11 cellular contexts compared by ENCODE assay signal in the genomic region with DNA sequence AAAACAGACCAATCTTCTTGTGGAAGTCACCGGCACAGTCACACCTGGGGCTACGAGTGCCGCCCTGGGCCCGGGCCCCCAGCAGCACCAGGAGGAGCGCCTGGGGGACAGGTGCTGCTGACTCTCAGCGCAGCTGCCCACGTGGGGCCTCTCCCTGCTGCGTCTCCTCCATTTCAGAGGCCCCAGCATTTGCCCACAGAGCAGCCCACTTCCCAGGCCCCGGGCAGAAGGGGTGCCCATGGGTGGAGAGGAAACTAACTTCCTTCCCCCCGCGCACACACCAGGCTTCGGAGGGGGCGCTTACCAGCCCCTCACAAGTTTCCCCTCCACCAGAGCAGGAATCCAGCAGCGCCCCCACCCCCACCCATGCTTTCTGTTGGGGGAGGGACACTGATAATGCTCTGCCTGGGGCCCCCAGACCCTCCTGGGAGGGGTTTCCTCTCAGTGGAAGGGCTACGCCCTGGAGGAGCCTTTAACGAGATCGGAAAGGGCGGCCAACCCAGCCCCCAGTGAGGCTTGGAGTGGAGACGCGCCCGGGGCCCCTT. TPM values are rescaled to one million over a fixed set of nuclear protein-coding genes. Genes with fewer than 3 reads are reported as not detected.
DNase-seq lines count a peak whose midpoint lies in the region; ATAC-seq and TF ChIP-seq lines count a peak whose summit lies in the region.
"Had no signal": no experiment of that assay in that cellular context is flagged by ENCODE, and none has a peak within 500 bp of the region (broad histone marks: within the 10 kb centered on the region; RNA-seq: fewer than 3 reads in every experiment).

No MANE protein-coding gene starts in this region.

- WGBS in mesendoderm (ENCODE audit: extremely low coverage, insufficient coverage, low lambda C conversion rate): no CpG with 5 or more reads among the region's 21 CpGs

- peaks cover 26% of the 10 kb centered on the region for H3K27me3 ChIP-seq in left ventricle myocardium inferior (ENCODE audit: low read depth)
- no peaks in the 10 kb centered on the region for H3K27me3 ChIP-seq in mesendoderm (ENCODE audit: insufficient read depth, low read length, poor library complexity)
- H3K27me3 ChIP-seq in A673 (replicated peaks; ENCODE audit: insufficient read depth, low read depth, low read length, poor library complexity): no peaks in the 10 kb centered on the region
- H3K27me3 ChIP-seq: uterus had no signal

- no peak for ATAC-seq in left cardiac atrium
- no peak for ATAC-seq in HG02763 (IDR thresholded peaks at IDR 0.05; ENCODE audit: unreplicated experiment)

- peak overlapping the region; percentile 26 for H3K4me2 ChIP-seq in mesendoderm (ENCODE audit: low read length)

- no peaks in the 10 kb centered on the region for H3K9me3 ChIP-seq in left ventricle myocardium inferior (replicated peaks)
- H3K9me3 ChIP-seq in A673 (ENCODE audit: low read depth, low read length, poor library complexity, severe bottlenecking): no peaks in the 10 kb centered on the region
- H3K9me3 ChIP-seq: HAP-1, uterus had no signal

- H3K4me1 ChIP-seq in left ventricle myocardium inferior: peaks cover 28% of the 10 kb centered on the region
- H3K4me1 ChIP-seq in mesendoderm (ENCODE audit: control insufficient read depth, low read depth, low read length): no peaks in the 10 kb centered on the region
- no peaks in the 10 kb centered on the region for H3K4me1 ChIP-seq in A673 (ENCODE audit: insufficient read depth, low read length, poor library complexity, severe bottlenecking)
- H3K4me1 ChIP-seq: HAP-1, uterus had no signal

- H3K27ac ChIP-seq in left ventricle myocardium inferior (replicated peaks): no peak overlapping the region
- H3K27ac ChIP-seq in mesendoderm (ENCODE audit: low read depth, low read length): no peak overlapping the region
- no peak overlapping the region for H3K27ac ChIP-seq in A673 (ENCODE audit: low read depth, low read length, poor library complexity, severe bottlenecking)
- H3K27ac ChIP-seq: uterus had no signal

- peaks cover 52% of the 10 kb centered on the region for H3K36me3 ChIP-seq in left ventricle myocardium inferior
- H3K36me3 ChIP-seq in mesendoderm (ENCODE audit: control insufficient read depth, insufficient read depth, low read length): peaks cover 2% of the 10 kb centered on the region
- H3K36me3 ChIP-seq in A673 (ENCODE audit: insufficient read depth, low read length, poor library complexity, severe bottlenecking): no peaks in the 10 kb centered on the region
- H3K36me3 ChIP-seq: HAP-1, uterus had no signal

- CTCF ChIA-PET in A673 (lab: Charles Lee): no interaction called here

- POLR2A ChIA-PET in A673 (lab: Charles Lee; ENCODE audit: low non-redundant PET): no interaction called here

- no peak overlapping the region for H2BK5ac ChIP-seq in mesendoderm (ENCODE audit: low read length)

- TF ChIP-seq CTCF in left ventricle myocardium inferior (IDR thresholded peaks at IDR 0.05; ENCODE audit: borderline replicate concordance) (no peak), A673 (conservative IDR thresholded peaks at IDR 0.05; ENCODE audit: low read depth, low read length) (no peak)

- H3K79me1 ChIP-seq in mesendoderm (ENCODE audit: low read length): no peaks in the 10 kb centered on the region

- no TSS peak for BruUV-seq in A673 (replicated peaks; lab: Mats Ljungman, UMichigan)

- intact Hi-C loops in left ventricle myocardium inferior (cut with micrococcal nuclease): no loop called here
- intact Hi-C loops in left cardiac atrium (cut with DNase I): no loop called here
- intact Hi-C loops in A673 (cut with micrococcal nuclease; ENCODE audit: unreplicated experiment): no loop called here

- H2BK120ac ChIP-seq in mesendoderm (ENCODE audit: low read depth, low read length): no peak overlapping the region

- DNase-seq in left ventricle myocardium inferior (no peak), left cardiac atrium (no peak), mesendoderm (no peak), NCI-H1436 (lab: John Stamatoyannopoulos, UW) (no peak), amniotic stem cell (lab: John Stamatoyannopoulos, UW) (no peak), A673 (ENCODE audit: low spot score) (no peak)
- DNase-seq in activated T-helper 9 cell treated with anti-CD3 and anti-CD28 coated beads, Interleukin-2, amount 50 U/mL, for 16 hours (ENCODE audit: low read depth): peak; percentile 42
- DNase-seq: NCI-H226, uterus had no signal

- peak overlapping the region; percentile 14 for H3K4me3 ChIP-seq in left ventricle myocardium inferior
- H3K4me3 ChIP-seq in mesendoderm (ENCODE audit: low read length): no peak overlapping the region
- H3K4me3 ChIP-seq in A673 (ENCODE audit: low read depth, low read length, poor library complexity, severe bottlenecking): no peak overlapping the region
- H3K4me3 ChIP-seq: HAP-1, uterus had no signal

- H2AK5ac ChIP-seq in mesendoderm (ENCODE audit: low read length): no peak overlapping the region

- H3K23ac ChIP-seq in mesendoderm (ENCODE audit: low read length): peak overlapping the region; percentile 74

- H3K56ac ChIP-seq in mesendoderm (ENCODE audit: low read length): peak overlapping the region; percentile 83

- peak overlapping the region; percentile 55 for H3K9ac ChIP-seq in mesendoderm (ENCODE audit: low read length)

- no peak overlapping the region for H2BK15ac ChIP-seq in mesendoderm (replicated peaks; ENCODE audit: low read depth)

- H3K79me2 ChIP-seq in mesendoderm (ENCODE audit: control insufficient read depth, insufficient read depth, low read length): no peaks in the 10 kb centered on the region

- H4K5ac ChIP-seq in mesendoderm (ENCODE audit: low read length): no peak overlapping the region

- H3K4ac ChIP-seq in mesendoderm (ENCODE audit: low read depth, low read length): no peak overlapping the region

- H4K8ac ChIP-seq in mesendoderm (ENCODE audit: low read depth, low read length): no peak overlapping the region

- no peak overlapping the region for H3K18ac ChIP-seq in mesendoderm (ENCODE audit: low read length)

RNA-seq across cellular contexts. Expression of gene TNFRSF25, which starts 0.4 kb away (rescaled TPM):
- total RNA-seq in left ventricle myocardium inferior (12.6 TPM), left cardiac atrium (1 to 10 TPM; 5.5 to 5.9 TPM), A673 (2021) (0.97 and 1.5 TPM in 2 replicates)
- 4.0 TPM for polyA plus RNA-seq in mesendoderm (2013, experiment 1 of 2)
- 3.9 TPM for polyA plus RNA-seq in mesendoderm (2013, experiment 2 of 2)

RNA-seq across cellular contexts. Expression of gene PLEKHG5, which starts 25.9 kb away (rescaled TPM):
- 16.2 TPM for total RNA-seq in left ventricle myocardium inferior
- total RNA-seq in left cardiac atrium: 10 to 100 TPM; 10.7 to 11.8 TPM
- polyA plus RNA-seq in mesendoderm (2013, experiment 1 of 2): 5.0 TPM
- 5.0 TPM for polyA plus RNA-seq in mesendoderm (2013, experiment 2 of 2)
- total RNA-seq in A673 (2021): 0.86 and 2.3 TPM in 2 replicates

RNA-seq across cellular contexts. Expression of gene ESPN, which starts 41.0 kb away (rescaled TPM):
- total RNA-seq in left ventricle myocardium inferior: 0.41 TPM
- under 1 TPM; 0.42 to 0.44 TPM for total RNA-seq in left cardiac atrium
- polyA plus RNA-seq in mesendoderm (2013, experiment 1 of 2): 5.0 TPM
- 4.9 TPM for polyA plus RNA-seq in mesendoderm (2013, experiment 2 of 2)
- not detected in 2 replicates for total RNA-seq in A673 (2021)

RNA-seq across cellular contexts. Expression of gene HES2, which starts 45.8 kb away (rescaled TPM):
- not detected for total RNA-seq in left ventricle myocardium inferior
- under 1 TPM in 1 of 2 donors, not detected in 1; 0.37 TPM for total RNA-seq in left cardiac atrium
- polyA plus RNA-seq in mesendoderm (2013, experiment 1 of 2): 0.13 TPM
- 0.14 TPM for polyA plus RNA-seq in mesendoderm (2013, experiment 2 of 2)
- not detected in 2 replicates for total RNA-seq in A673 (2021)
